15 cellular contexts compared by ENCODE assay signal in the genomic region with DNA sequence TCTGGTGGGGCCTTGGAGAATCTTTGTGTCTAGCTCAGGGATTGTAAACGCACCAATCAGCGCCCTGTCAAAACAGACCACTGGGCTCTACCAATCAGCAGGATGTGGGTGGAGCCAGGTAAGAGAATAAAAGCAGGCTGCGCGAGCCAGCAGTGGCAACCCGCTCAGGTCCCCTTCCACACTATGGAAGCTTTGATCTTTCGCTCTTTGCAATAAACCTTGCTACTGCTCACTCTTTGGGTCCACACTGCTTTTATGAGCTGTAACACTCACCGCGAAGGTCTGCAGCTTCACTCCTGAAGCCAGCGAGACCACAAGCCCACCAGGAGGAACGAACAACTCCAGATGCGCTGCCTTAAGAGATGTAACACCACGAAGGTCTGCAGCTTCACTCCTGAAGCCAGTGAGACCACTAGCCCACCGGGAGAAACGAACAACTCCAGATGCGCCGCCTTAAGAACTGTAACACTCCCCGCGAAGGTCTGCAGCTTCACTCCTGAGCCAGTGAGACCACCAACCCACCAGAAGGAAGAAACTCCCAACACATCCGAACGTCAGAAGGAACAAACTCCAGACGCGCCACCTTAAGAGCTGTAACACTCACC. TPM values are rescaled to one million over a fixed set of nuclear protein-coding genes. Genes with fewer than 3 reads are reported as not detected.
"Had no signal": no experiment of that assay in that cellular context is flagged by ENCODE, and none has a peak within 500 bp of the region (broad histone marks: within the 10 kb centered on the region; RNA-seq: fewer than 3 reads in every experiment).

No MANE protein-coding gene starts in this region.

RNA-seq across cellular contexts. Expression of a gene that starts 2.3 kb away (rescaled TPM):
- total RNA-seq: activated B cell treated with CpG ODN at 0.5 μM for 24 hours; activated CD4-positive, alpha-beta memory T cell treated with anti-CD3 and anti-CD28 coated beads, Interleukin-2, amount 10 ng/mL, durations not matched to agents 7 days and 5 days; activated CD4-positive, alpha-beta T cell treated with anti-CD3 and anti-CD28 coated beads, Interleukin-2, amount 10 ng/mL, durations not matched to agents 7 days and 5 days; activated CD8-positive, alpha-beta memory T cell treated with anti-CD3 and anti-CD28 coated beads, Interleukin-2, amount 10 ng/mL, durations not matched to agents 7 days and 5 days; activated CD8-positive, alpha-beta T cell treated with anti-CD3 and anti-CD28 coated beads, Interleukin-2, amount 10 ng/mL, durations not matched to agents 7 days and 5 days; activated naive CD8-positive, alpha-beta T cell treated with anti-CD3 and anti-CD28 coated beads, Interleukin-2, amount 10 ng/mL, durations not matched to agents 7 days and 5 days; activated T-helper 2 cell treated with anti-CD3 and anti-CD28 coated beads, Interferon-gamma antibody, Interleukin-2, Interleukin-4, amounts not matched to agents 10 μg/mL and 5 μg/mL and 100 μg/mL, durations not matched to agents 14 hours and 24 hours and 36 hours; ascending aorta; bronchial epithelial cell; cardiac muscle cell; T-cell; T-helper 1 cell treated with Interleukin-12 subunit alpha and Interleukin-12 subunit beta and Interleukin-4 antibody, amounts not matched to agents 30 ng/mL and 1 ng/mL, for 36 hours; T-helper 17 cell; T-helper 2 cell treated with Interferon-gamma antibody and Interleukin-4, amounts not matched to agents 100 ng/mL and 5 ng/mL, for 36 hours had no signal
- polyA plus RNA-seq: adipose tissue, cardiac muscle cell had no signal

RNA-seq across cellular contexts. Expression of a gene that starts 52.0 kb away (rescaled TPM):
- total RNA-seq: activated CD8-positive, alpha-beta memory T cell treated with anti-CD3 and anti-CD28 coated beads, Interleukin-2, amount 10 ng/mL, durations not matched to agents 7 days and 5 days; activated CD8-positive, alpha-beta T cell treated with anti-CD3 and anti-CD28 coated beads, Interleukin-2, amount 10 ng/mL, durations not matched to agents 7 days and 5 days; activated T-helper 2 cell treated with anti-CD3 and anti-CD28 coated beads, Interferon-gamma antibody, Interleukin-2, Interleukin-4, amounts not matched to agents 10 μg/mL and 5 μg/mL and 100 μg/mL, durations not matched to agents 14 hours and 24 hours and 36 hours; bronchial epithelial cell; cardiac muscle cell; T-helper 17 cell had no signal
